ENCODE assay signal across 7 cellular contexts in genomic region chr19:14048439-14049153, GRCh38. TPM values are rescaled to one million over a fixed set of nuclear protein-coding genes. Genes with fewer than 3 reads are reported as not detected.
A peak's percentile ranks its signal among the peaks of the same experiment; 100 is the strongest.
DNase-seq lines count a peak whose midpoint lies in the region; ATAC-seq, FAIRE-seq and TF ChIP-seq lines count a peak whose summit lies in the region.

No MANE protein-coding gene starts in this region.

- no peak overlapping the region for H3K27ac ChIP-seq in pancreas
- H3K27ac ChIP-seq in vagina, result no peak overlapping the region

- DNase-seq in NCI-H2171 treated with DMSO at 0.1 percent for 48 hours (lab: John Stamatoyannopoulos, UW), result peak; percentile 35
- peak; percentile 51 to 71 (median 70) for DNase-seq in activated CD8-positive, alpha-beta memory T cell treated with anti-CD3 and anti-CD28 coated beads for 48 hours (ENCODE audit: low read depth in 2 of 3, low spot score in 2 of 3)
- DNase-seq in pancreas, result peak in 3 of 6 donors; percentile 49 to 76 (median 52)
- no peak for DNase-seq in vagina (ENCODE audit: extremely low spot score in 2 of 2)

- no peak for FAIRE-seq in pancreas (lab: Jason Lieb, UNC)

- no peaks in the 10 kb centered on the region for H3K27me3 ChIP-seq in pancreas
- H3K27me3 ChIP-seq in vagina, result no peaks in the 10 kb centered on the region

- WGBS in pancreas, 2 donors, result 73 to 76% methylated on average over 8 of the region's 8 CpGs

- intact Hi-C loops in pancreas (cut with DNase I), result no loop called here
- intact Hi-C loops in vagina (cut with DNase I), result no loop called here

- H3K4me1 ChIP-seq in pancreas, result no peaks in the 10 kb centered on the region
- H3K4me1 ChIP-seq in vagina, result no peaks in the 10 kb centered on the region

- no peak for TF ChIP-seq POLR2A in vagina (IDR thresholded peaks at IDR 0.05)

- H3K4me3 ChIP-seq in GM12875 (ENCODE audit: low read depth, low read length), result no peak overlapping the region
- H3K4me3 ChIP-seq in pancreas, result no peak overlapping the region
- no peak overlapping the region for H3K4me3 ChIP-seq in vagina

- H3K9me3 ChIP-seq in pancreas (no peaks in the 10 kb centered on the region), vagina (no peaks in the 10 kb centered on the region)

- ATAC-seq in esophagus mucosa (peak; percentile 73), pancreas (peak in 3 of 4 donors; percentile 77 to 91 (median 82)), GM21529 (IDR thresholded peaks at IDR 0.05; ENCODE audit: unreplicated experiment) (no peak)

- H3K36me3 ChIP-seq in pancreas (no peaks in the 10 kb centered on the region), vagina (no peaks in the 10 kb centered on the region)

- TF ChIP-seq CTCF in GM12875 (IDR thresholded peaks at IDR 0.05; ENCODE audit: borderline replicate concordance, insufficient read depth, low read depth, low read length), result peak; percentile 92
- TF ChIP-seq CTCF in pancreas (IDR thresholded peaks at IDR 0.05), result peak; percentile 60 to 67 (median 64)
- peak in 1 of 3 experiments; percentile 35 for TF ChIP-seq CTCF in vagina (IDR thresholded peaks at IDR 0.05)

RNA-seq across cellular contexts. Expression of gene PALM3, which starts 13.3 kb away (rescaled TPM):
- 0.08 TPM for total RNA-seq in esophagus mucosa
- 10 to 100 TPM in 5 of 6 donors, 1 to 10 TPM in 1; 5.6 to 21.2 (median 15.9) TPM for total RNA-seq in pancreas
- 100 to 1,000 TPM in 1 of 2 donors, 10 to 100 TPM in 1; 61.9 to 155 TPM for polyA plus RNA-seq in pancreas
- 0.98 TPM for total RNA-seq in vagina

RNA-seq across cellular contexts. Expression of gene IL27RA, which starts 17.0 kb away (rescaled TPM):
- total RNA-seq in esophagus mucosa (1.2 TPM), pancreas (1 to 10 TPM in 5 of 6 donors, under 1 TPM in 1; 0.88 to 8.2 (median 1.9) TPM), vagina (1.5 TPM)
- polyA plus RNA-seq in pancreas, result 1 to 10 TPM; 1.4 to 3.1 TPM

RNA-seq across cellular contexts. Expression of gene RLN3, which starts 20.6 kb away (rescaled TPM):
- total RNA-seq in esophagus mucosa (not detected), pancreas (not detected), vagina (not detected)
- not detected for polyA plus RNA-seq in pancreas

RNA-seq across cellular contexts. Expression of gene MISP3, which starts 24.0 kb away (rescaled TPM):
- total RNA-seq in esophagus mucosa, result 3.4 TPM
- total RNA-seq in pancreas, result 1 to 10 TPM; 6.4 to 9.4 (median 7.4) TPM
- 10 to 100 TPM; 13.3 to 21.4 TPM for polyA plus RNA-seq in pancreas
- total RNA-seq in vagina, result 2.7 TPM

RNA-seq across cellular contexts. Expression of gene C19orf67, which starts 37.0 kb away (rescaled TPM):
- total RNA-seq in esophagus mucosa (0.12 TPM), pancreas (not detected), vagina (not detected)
- not detected for polyA plus RNA-seq in pancreas

Comparison
In these comparisons a context has a peak if more than half of its experiments do, and no peak if none do; other contexts are left out.
1. DNase-seq: peak in NCI-H2171 treated with DMSO at 0.1 percent for 48 hours (single experiment) and activated CD8-positive, alpha-beta memory T cell treated with anti-CD3 and anti-CD28 coated beads for 48 hours (3 of 3); none in vagina (0 of 2).